In genomic region chr16:637081-638018, GRCh38 we compare ENCODE assay signal across 8 cellular contexts. TPM values are rescaled to one million over a fixed set of nuclear protein-coding genes. Genes with fewer than 3 reads are reported as not detected.
DNase-seq lines count a peak whose midpoint lies in the region; ATAC-seq and TF ChIP-seq lines count a peak whose summit lies in the region.

No MANE protein-coding gene starts in this region.

- DNase-seq in G401 (ENCODE audit: low spot score) (peak; percentile 95), Karpas-422 (no peak), lung (ENCODE audit: low spot score) (peak; percentile 92), RKO (ENCODE audit: low spot score) (no peak), GOT3 (lab: John Stamatoyannopoulos, UW) (no peak)
- DNase-seq in activated CD4-positive, alpha-beta T cell treated with anti-CD3 and anti-CD28 coated beads, Interleukin-2, amount 50 U/mL, for 48 hours = peak; percentile 86 to 89
- peak; percentile 74 to 84 (median 83) for DNase-seq in stimulated activated CD4-positive, alpha-beta T cell treated with anti-CD3 and anti-CD28 coated beads, TNF-alpha, amount 100 ng/mL, for 1 hour (ENCODE audit: low read depth in 3 of 3, low spot score in 1 of 3)

- H3K27me3 ChIP-seq in Karpas-422 (ENCODE audit: low read length) (no peaks in the 10 kb centered on the region), duodenal mucosa (ENCODE audit: control insufficient read depth in 1 of 2, insufficient read depth in 2 of 2, low read length in 2 of 2) (no peaks in the 10 kb centered on the region), lung (ENCODE audit: control insufficient read depth, insufficient read depth) (no peaks in the 10 kb centered on the region)

- in situ Hi-C loops in G401 (cut with HindIII; ENCODE audit: low sequenced_read_pairs) = no loop called here

- peak; percentile 87 for ATAC-seq in lung (ENCODE audit: insufficient read depth, low FRiP score)

- peak overlapping the region; percentile 96; the same call in 1 of the 2 replicates for H2AFZ ChIP-seq in Karpas-422 (ENCODE audit: low read length)

- H3K27ac ChIP-seq in Karpas-422 (ENCODE audit: low read length) (peak overlapping the region; percentile 74; the same call in 1 of the 2 replicates), duodenal mucosa (ENCODE audit: low read depth, low read length) (peak overlapping the region; percentile 97), lung (ENCODE audit: low read depth in 1 of 2, low read length in 1 of 2) (peak overlapping the region; percentile 97 to 98)

- H3K36me3 ChIP-seq in Karpas-422 (ENCODE audit: insufficient read depth, low read length) (0 out of 2 replicates have a peak, but pooled peaks cover 4% of the 10 kb centered on the region), duodenal mucosa (ENCODE audit: control insufficient read depth in 1 of 2, insufficient read depth in 2 of 2, low read length in 2 of 2) (peaks cover 0 to 10% of the 10 kb centered on the region in 2 donors), lung (ENCODE audit: control insufficient read depth in 2 of 2, insufficient read depth in 2 of 2, low read length in 2 of 2) (peaks cover 0 to 18% of the 10 kb centered on the region in 2 donors)

- H3K9ac ChIP-seq in Karpas-422 (ENCODE audit: low read length) (peak overlapping the region; percentile 95), duodenal mucosa (ENCODE audit: low read depth in 1 of 2, low read length in 2 of 2) (peak overlapping the region; percentile 58 to 71)

- peaks cover 29% of the 10 kb centered on the region for H3K79me2 ChIP-seq in Karpas-422 (ENCODE audit: low read length)

- H3K4me2 ChIP-seq in Karpas-422 (ENCODE audit: low read depth, low read length, poor library complexity, severe bottlenecking) = peak overlapping the region; percentile 97

- H3K9me3 ChIP-seq in Karpas-422 (ENCODE audit: low read length) (no peaks in the 10 kb centered on the region), duodenal mucosa (ENCODE audit: control insufficient read depth in 1 of 2, low read length in 2 of 2) (no peaks in the 10 kb centered on the region), lung (ENCODE audit: control insufficient read depth in 2 of 2, insufficient read depth in 1 of 2, low read length in 1 of 2) (no peaks in the 10 kb centered on the region)

- no peaks in the 10 kb centered on the region for H3K9me2 ChIP-seq in Karpas-422 (replicated peaks; ENCODE audit: insufficient read depth, low read length)

- TF ChIP-seq CTCF in lung (IDR thresholded peaks at IDR 0.05; ENCODE audit: control extremely low read depth, extremely low read depth) = no peak

- H3K4me1 ChIP-seq in Karpas-422 (ENCODE audit: low read length) (peaks cover 32% of the 10 kb centered on the region), duodenal mucosa (ENCODE audit: control insufficient read depth in 1 of 2, insufficient read depth in 2 of 2, low read length in 2 of 2) (peaks cover 8 to 21% of the 10 kb centered on the region in 2 donors), lung (ENCODE audit: control insufficient read depth in 2 of 2, insufficient read depth in 2 of 2, low read length in 2 of 2) (peaks cover 0 to 24% of the 10 kb centered on the region in 2 donors)

- H3K4me3 ChIP-seq in Karpas-422 (ENCODE audit: low read length) = peak overlapping the region; percentile 99
- H3K4me3 ChIP-seq in duodenal mucosa (ENCODE audit: low read depth in 1 of 2, low read length in 2 of 2) = peak overlapping the region; percentile 84 to 90
- no peak overlapping the region for H3K4me3 ChIP-seq in lung

- peaks cover 7% of the 10 kb centered on the region; the same call in 1 of the 2 replicates for H4K20me1 ChIP-seq in Karpas-422 (ENCODE audit: insufficient read depth, low read depth, low read length)

- 15 to 18% methylated on average over 51 to 53 of the region's 53 CpGs for WGBS in lung, 2 donors

RNA-seq across cellular contexts. Expression of gene METTL26, which starts 1.2 kb away (rescaled TPM):
- total RNA-seq in G401 (2014; rRNA removed; shearing (Covaris generic)) = 119 and 161 TPM in 2 replicates
- 149 and 293 TPM in 2 replicates for total RNA-seq in Karpas-422 (2014; rRNA removed; shearing (Covaris generic); ENCODE audit: low replicate concordance)
- total RNA-seq in lung = 10 to 100 TPM; 36.1 to 89.8 TPM
- polyA plus RNA-seq in lung = 100 to 1,000 TPM; 138 to 200 TPM

RNA-seq across cellular contexts. Expression of gene MCRIP2, which starts 4.3 kb away (rescaled TPM):
- 65.4 and 108 TPM in 2 replicates for total RNA-seq in G401 (2014; rRNA removed; shearing (Covaris generic))
- 41.7 and 137 TPM in 2 replicates for total RNA-seq in Karpas-422 (2014; rRNA removed; shearing (Covaris generic); ENCODE audit: low replicate concordance)
- total RNA-seq in lung = 10 to 100 TPM in 1 of 2 donors, 1 to 10 TPM in 1; 9.1 to 61.6 TPM
- 100 to 1,000 TPM in 1 of 2 donors, 10 to 100 TPM in 1; 45.0 to 109 TPM for polyA plus RNA-seq in lung

RNA-seq across cellular contexts. Expression of gene WFIKKN1, which starts 6.6 kb away (rescaled TPM):
- 44.6 and 64.4 TPM in 2 replicates for total RNA-seq in G401 (2014; rRNA removed; shearing (Covaris generic))
- total RNA-seq in Karpas-422 (2014; rRNA removed; shearing (Covaris generic); ENCODE audit: low replicate concordance) = 0.22 TPM in 1 of 2 replicates, not detected in the other
- 1 to 10 TPM in 1 of 2 donors, under 1 TPM in 1; 0.31 to 2.5 TPM for total RNA-seq in lung
- polyA plus RNA-seq in lung = under 1 TPM; 0.44 to 0.79 TPM

RNA-seq across cellular contexts. Expression of gene WDR90, which starts 11.8 kb away (rescaled TPM):
- total RNA-seq in G401 (2014; rRNA removed; shearing (Covaris generic)) = 25.0 and 39.8 TPM in 2 replicates
- total RNA-seq in Karpas-422 (2014; rRNA removed; shearing (Covaris generic); ENCODE audit: low replicate concordance) = 37.2 and 55.2 TPM in 2 replicates
- total RNA-seq in lung = 10 to 100 TPM; 22.4 to 74.2 TPM
- polyA plus RNA-seq in lung = 10 to 100 TPM; 18.6 to 33.4 TPM

RNA-seq across cellular contexts. Expression of gene RHOT2, which starts 30.6 kb away (rescaled TPM):
- 83.4 and 104 TPM in 2 replicates for total RNA-seq in G401 (2014; rRNA removed; shearing (Covaris generic))
- total RNA-seq in Karpas-422 (2014; rRNA removed; shearing (Covaris generic); ENCODE audit: low replicate concordance) = 73.8 and 114 TPM in 2 replicates
- total RNA-seq in lung = 100 to 1,000 TPM in 1 of 2 donors, 10 to 100 TPM in 1; 40.5 to 121 TPM
- polyA plus RNA-seq in lung = 100 to 1,000 TPM; 111 to 119 TPM

Comparison
In these comparisons a context has a peak if more than half of its experiments do, and no peak if none do; other contexts are left out.
1. DNase-seq: peak in G401 (single experiment), activated CD4-positive, alpha-beta T cell treated with anti-CD3 and anti-CD28 coated beads, Interleukin-2, amount 50 U/mL, for 48 hours (2 of 2), lung (single experiment) and stimulated activated CD4-positive, alpha-beta T cell treated with anti-CD3 and anti-CD28 coated beads, TNF-alpha, amount 100 ng/mL, for 1 hour (3 of 3); none in Karpas-422 (single experiment), RKO (single experiment) and GOT3 (single experiment).
2. RNA of gene WFIKKN1, which starts 6.6 kb away (total RNA-seq): 44.6 to 64.4 TPM in G401; 0.31 to 2.5 TPM in lung and 0.22 TPM in Karpas-422; every median in the first group is over 10 times any median in the second.
3. Peak in every context shown above with its lines, with median percentiles within 50 percentile points of each other: H3K27ac ChIP-seq.